23 cellular contexts compared by ENCODE assay signal in genomic region chr14:101137234-101137633, GRCh38.
"Had no signal": no experiment of that assay in that cellular context is flagged by ENCODE, and none has a peak within 500 bp of the region (broad histone marks: within the 10 kb centered on the region; RNA-seq: fewer than 3 reads in every experiment).

No MANE protein-coding gene starts in this region.

- H3K27me3 ChIP-seq: gastrocnemius medialis, pancreas, right lobe of liver, testis had no signal

- H3K9me3 ChIP-seq: gastrocnemius medialis, mucosa of descending colon, neutrophil, pancreas, right lobe of liver, testis had no signal

- H3K36me3 ChIP-seq: gastrocnemius medialis, left lung, neutrophil, pancreas, right lobe of liver, tibial artery had no signal

- H3K4me1 ChIP-seq: gastrocnemius medialis, left lung, pancreas, right lobe of liver, testis, tibial artery had no signal

- ATAC-seq: esophagus mucosa; gastrocnemius medialis; left lung; mucosa of descending colon; pancreas; right lobe of liver; stimulated activated memory B cell treated with anti-CD40 and anti-IgM and Interleukin-4, amounts not matched to agents 10 μg/mL and 1 μg/mL and 100 μg/mL, for 72 hours; stimulated activated naive CD8-positive, alpha-beta T cell treated with anti-CD3 and anti-CD28 coated beads, Interleukin-15, Interleukin-2, amounts not matched to agents 100 U/mL and 50 U/mL, for 24 hours had no signal

- H3K4me3 ChIP-seq: dorsolateral prefrontal cortex, gastrocnemius medialis, left lung, mucosa of descending colon, pancreas, right lobe of liver, testis, tibial artery had no signal

- H3K27ac ChIP-seq: dorsolateral prefrontal cortex, epithelial cell of prostate, gastrocnemius medialis, left lung, neutrophil, pancreas, right lobe of liver, testis, tibial artery had no signal

- DNase-seq: dorsolateral prefrontal cortex; effector CD8-positive, alpha-beta T cell; endodermal cell; foreskin fibroblast; gastrocnemius medialis; head of caudate nucleus; left cardiac atrium; mesenchymal stem cell; mucosa of descending colon; naive B cell; pancreas; right lobe of liver; stimulated activated CD4-positive, alpha-beta T cell treated with anti-CD3 and anti-CD28 coated beads, Interleukin-2, amount 100 ng/mL, for 24 hours; stimulated activated CD4-positive, alpha-beta T cell treated with anti-CD3 and anti-CD28 coated beads, Interleukin-4, amount 100 ng/mL, for 4 hours; stimulated activated naive CD8-positive, alpha-beta T cell treated with anti-CD3 and anti-CD28 coated beads, Interleukin-15, Interleukin-2, amounts not matched to agents 100 U/mL and 50 U/mL, for 24 hours; substantia nigra; testis; tibial artery had no signal
